ENCODE assay signal across 23 cellular contexts in the genomic region with DNA sequence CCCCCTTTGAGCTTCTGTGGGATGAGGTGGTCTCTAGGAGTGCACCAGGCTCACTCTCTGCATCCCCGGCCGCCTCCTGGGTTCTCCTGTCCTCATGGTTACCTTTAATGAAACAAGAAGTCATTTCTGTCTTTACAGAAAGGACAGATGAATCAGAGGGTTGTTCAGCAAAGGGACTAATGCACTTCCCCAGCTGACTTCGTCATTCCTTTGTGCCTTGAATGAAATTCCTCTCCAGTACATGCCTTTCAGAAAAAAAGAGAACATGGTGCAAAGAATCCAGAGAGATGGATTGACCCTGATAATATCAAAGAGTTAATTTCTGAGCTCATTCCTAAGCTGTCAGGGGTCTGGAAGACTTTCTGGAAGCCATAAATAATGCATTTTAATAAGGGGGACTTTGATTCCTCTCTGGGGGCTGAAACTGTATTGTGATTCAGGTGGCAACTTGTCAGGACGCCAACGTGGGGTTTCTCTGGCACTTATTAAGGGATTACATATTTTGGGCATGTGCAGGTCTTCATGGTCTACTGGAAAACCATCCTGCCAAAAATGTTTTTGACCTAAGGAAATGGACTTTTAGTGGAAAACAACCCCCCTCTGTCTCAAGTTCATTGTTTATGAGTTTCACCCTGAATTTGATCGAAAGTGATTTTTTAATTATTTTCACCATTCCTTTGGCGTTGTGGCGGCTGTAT.
"Had no signal": no experiment of that assay in that cellular context is flagged by ENCODE, and none has a peak within 500 bp of the region (broad histone marks: within the 10 kb centered on the region; RNA-seq: fewer than 3 reads in every experiment).

No MANE protein-coding gene starts in this region.

- H3K9me3 Mint-ChIP-seq: activated CD4-positive, alpha-beta memory T cell treated with anti-CD3 and anti-CD28 coated beads for 36 hours; activated CD4-positive, alpha-beta T cell treated with anti-CD3 and anti-CD28 coated beads, Interleukin-2, amount 10 ng/mL, durations not matched to agents 7 days and 5 days; activated naive CD4-positive, alpha-beta T cell treated with anti-CD3 and anti-CD28 coated beads for 36 hours; activated T-cell treated with anti-CD3 and anti-CD28 coated beads, Interleukin-2, amount 50 U/mL, for 4 hours had no signal

- H3K4me1 Mint-ChIP-seq: activated CD4-positive, alpha-beta T cell treated with anti-CD3 and anti-CD28 coated beads, Interleukin-2, amount 10 ng/mL, durations not matched to agents 7 days and 5 days had no signal

- H3K36me3 Mint-ChIP-seq: activated CD4-positive, alpha-beta memory T cell treated with anti-CD3 and anti-CD28 coated beads for 36 hours; activated naive CD8-positive, alpha-beta T cell had no signal

- ATAC-seq: activated T-cell treated with anti-CD3 and anti-CD28 coated beads, Interleukin-2, amount 50 U/mL, for 4 hours; Panc1; Right ventricle myocardium inferior had no signal

- H3K4me3 Mint-ChIP-seq: activated CD4-positive, alpha-beta memory T cell treated with anti-CD3 and anti-CD28 coated beads for 36 hours; activated CD4-positive, alpha-beta T cell treated with anti-CD3 and anti-CD28 coated beads, Interleukin-2, amount 10 ng/mL, durations not matched to agents 7 days and 5 days; activated naive CD4-positive, alpha-beta T cell treated with anti-CD3 and anti-CD28 coated beads for 36 hours; activated naive CD8-positive, alpha-beta T cell; activated T-cell treated with anti-CD3 and anti-CD28 coated beads, Interleukin-2, amount 50 U/mL, for 4 hours had no signal

- H3K4me3 ChIP-seq: SK-N-MC had no signal

- H3K27ac Mint-ChIP-seq: activated CD4-positive, alpha-beta memory T cell treated with anti-CD3 and anti-CD28 coated beads for 36 hours; activated CD4-positive, alpha-beta T cell treated with anti-CD3 and anti-CD28 coated beads, Interleukin-2, amount 10 ng/mL, durations not matched to agents 7 days and 5 days; activated naive CD4-positive, alpha-beta T cell treated with anti-CD3 and anti-CD28 coated beads for 36 hours; activated naive CD8-positive, alpha-beta T cell had no signal

- DNase-seq: activated CD4-positive, alpha-beta memory T cell treated with anti-CD3 and anti-CD28 coated beads for 36 hours; activated CD4-positive, alpha-beta T cell treated with anti-CD3 and anti-CD28 coated beads, Interleukin-2, amount 10 ng/mL, durations not matched to agents 7 days and 5 days; activated CD4-positive, CD25-positive, alpha-beta regulatory T cell; activated CD8-positive, alpha-beta memory T cell treated with anti-CD3 and anti-CD28 coated beads for 24 hours; activated gamma-delta T cell; activated naive CD4-positive, alpha-beta T cell treated with anti-CD3 and anti-CD28 coated beads for 36 hours; activated T-cell treated with anti-CD3 and anti-CD28 coated beads, Interleukin-2, amount 50 U/mL, for 4 hours; central memory CD4-positive, alpha-beta T cell; NCI-H1092; NCI-H1417 treated with DMSO at 0.1 percent for 48 hours; NCI-H1694; NCI-H2029; NCI-H345; NCI-H510A; NCI-H526 treated with DMSO at 0.1 percent for 48 hours; NK-92 treated with Interleukin-12 subunit alpha and Interleukin-12 subunit beta, amount 100 ng/mL, for 24 hours; OCI-M1; RPMI8226; T-helper 1 cell had no signal
